In the genomic region with DNA sequence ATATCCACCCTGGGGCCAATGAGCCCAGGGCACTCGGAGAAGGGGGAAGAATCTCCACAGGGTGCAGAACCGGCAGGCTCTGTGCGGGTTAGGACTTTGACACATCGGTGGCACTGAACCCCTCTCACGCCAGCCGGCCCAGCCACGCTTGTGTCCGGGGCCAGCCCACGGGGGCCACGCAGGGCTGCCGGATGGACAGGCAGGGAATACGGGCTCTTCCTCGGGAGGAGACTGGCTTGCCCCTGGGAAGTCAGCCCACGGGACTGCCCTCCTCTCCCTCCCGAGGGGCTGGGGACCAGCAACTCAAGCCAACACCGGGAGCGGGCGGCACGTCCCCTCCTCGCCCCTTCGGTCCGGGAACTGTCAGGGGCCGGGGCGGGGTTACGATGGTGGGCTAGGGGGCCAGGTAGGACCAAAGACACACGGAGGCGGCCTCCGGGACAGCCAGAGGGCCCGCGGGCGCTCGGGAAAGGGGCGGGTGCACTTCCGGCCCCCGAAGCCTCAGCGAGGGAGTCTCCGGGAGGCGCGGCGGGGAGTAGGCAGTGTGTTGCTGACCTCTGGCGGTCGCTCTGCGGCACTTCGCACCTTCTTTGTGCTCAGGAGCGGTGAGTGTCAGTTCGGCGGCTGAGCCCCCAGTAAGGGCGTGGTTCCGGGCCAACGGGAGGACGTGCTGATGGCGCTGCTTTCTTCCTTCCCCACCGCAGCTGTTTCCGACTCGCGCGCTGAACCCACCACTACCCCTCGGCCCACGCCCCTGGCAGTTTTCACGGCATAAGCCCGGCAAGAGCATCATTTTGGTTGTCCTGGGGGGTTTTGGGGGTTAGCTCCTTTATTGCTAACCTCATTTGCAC, we compare ENCODE assay signal across 8 cellular contexts.
A peak's percentile ranks its signal among the peaks of the same experiment; 100 is the strongest.
DNase-seq lines count a peak whose midpoint lies in the region; ATAC-seq and TF ChIP-seq lines count a peak whose summit lies in the region.

No MANE protein-coding gene starts in this region.

- TF ChIP-seq CTCF in KMS-11 (conservative IDR thresholded peaks at IDR 0.05; ENCODE audit: low read depth, low read length) (peak; percentile 37; the same call in 1 of the 2 replicates), neutrophil (IDR thresholded peaks at IDR 0.05) (peak; percentile 69)

- H3K9ac ChIP-seq in KMS-11 (peak overlapping the region; percentile 42; the same call in 1 of the 2 replicates), subcutaneous abdominal adipose tissue (ENCODE audit: low read length in 5 of 5) (peak overlapping the region in 4 of 5 donors; percentile 64 to 84 (median 80))

- ATAC-seq in GM21825 (IDR thresholded peaks at IDR 0.05; ENCODE audit: unreplicated experiment) = peak; percentile 96

- no peaks in the 10 kb centered on the region for H3K79me2 ChIP-seq in KMS-11 (ENCODE audit: insufficient read depth, low read depth)

- DNase-seq in EL (peak; percentile 84), SHP77 (lab: John Stamatoyannopoulos, UW) (peak; percentile 73 to 86), activated gamma-delta T cell (lab: John Stamatoyannopoulos, UW) (peak; percentile 69), germinal center (ENCODE audit: low spot score) (peak; percentile 92)

- H3K27ac ChIP-seq in KMS-11 (no peak overlapping the region), neutrophil (no peak overlapping the region), subcutaneous abdominal adipose tissue (ENCODE audit: low read depth, low read length) (no peak overlapping the region)

- H3K4me2 ChIP-seq in KMS-11 = peak overlapping the region; percentile 54

- H3K27me3 ChIP-seq in KMS-11 (ENCODE audit: insufficient read depth, low read depth) (no peaks in the 10 kb centered on the region), neutrophil (peaks cover 38% of the 10 kb centered on the region), subcutaneous abdominal adipose tissue (ENCODE audit: control insufficient read depth in 5 of 5, insufficient read depth in 4 of 5, low read length in 5 of 5) (no peaks in the 10 kb centered on the region)

- peak overlapping the region; percentile 88 for H2AFZ ChIP-seq in KMS-11 (ENCODE audit: low read depth)

- H4K20me1 ChIP-seq in KMS-11 (ENCODE audit: insufficient read depth) = no peaks in the 10 kb centered on the region

- no peak overlapping the region for H3K4me3 ChIP-seq in KMS-11 (IDR thresholded peaks at IDR 0.05; ENCODE audit: insufficient read depth, low read depth, low read length)
- H3K4me3 ChIP-seq in neutrophil (ENCODE audit: low read depth in 1 of 2, low read length in 1 of 2) = peak overlapping the region; percentile 29 to 53
- peak overlapping the region; percentile 59 to 76 (median 69) for H3K4me3 ChIP-seq in subcutaneous abdominal adipose tissue (ENCODE audit: low read depth in 1 of 5, low read length in 5 of 5)

- H3K9me3 ChIP-seq in neutrophil (no peaks in the 10 kb centered on the region), subcutaneous abdominal adipose tissue (ENCODE audit: control insufficient read depth in 5 of 5, low read length in 5 of 5) (no peaks in the 10 kb centered on the region)

- no peaks in the 10 kb centered on the region for H3K36me3 ChIP-seq in KMS-11 (ENCODE audit: insufficient read depth)
- no peaks in the 10 kb centered on the region for H3K36me3 ChIP-seq in neutrophil
- no peaks in the 10 kb centered on the region for H3K36me3 ChIP-seq in subcutaneous abdominal adipose tissue (ENCODE audit: control insufficient read depth in 5 of 5, insufficient read depth in 5 of 5, low read length in 5 of 5)

- peaks cover 4% of the 10 kb centered on the region for H3K4me1 ChIP-seq in KMS-11 (ENCODE audit: low read depth, poor library complexity, severe bottlenecking)
- peaks cover 7 to 9% of the 10 kb centered on the region in 2 experiments for H3K4me1 ChIP-seq in neutrophil (ENCODE audit: control insufficient read depth in 1 of 2, insufficient read depth in 1 of 2, low read depth in 1 of 2, low read length in 1 of 2)
- peaks cover 0 to 14% (median 11%) of the 10 kb centered on the region in 5 donors for H3K4me1 ChIP-seq in subcutaneous abdominal adipose tissue (ENCODE audit: control insufficient read depth in 5 of 5, insufficient read depth in 5 of 5, low read length in 5 of 5)
